Comparison of ENCODE assay signal across 15 cellular contexts in the genomic region with DNA sequence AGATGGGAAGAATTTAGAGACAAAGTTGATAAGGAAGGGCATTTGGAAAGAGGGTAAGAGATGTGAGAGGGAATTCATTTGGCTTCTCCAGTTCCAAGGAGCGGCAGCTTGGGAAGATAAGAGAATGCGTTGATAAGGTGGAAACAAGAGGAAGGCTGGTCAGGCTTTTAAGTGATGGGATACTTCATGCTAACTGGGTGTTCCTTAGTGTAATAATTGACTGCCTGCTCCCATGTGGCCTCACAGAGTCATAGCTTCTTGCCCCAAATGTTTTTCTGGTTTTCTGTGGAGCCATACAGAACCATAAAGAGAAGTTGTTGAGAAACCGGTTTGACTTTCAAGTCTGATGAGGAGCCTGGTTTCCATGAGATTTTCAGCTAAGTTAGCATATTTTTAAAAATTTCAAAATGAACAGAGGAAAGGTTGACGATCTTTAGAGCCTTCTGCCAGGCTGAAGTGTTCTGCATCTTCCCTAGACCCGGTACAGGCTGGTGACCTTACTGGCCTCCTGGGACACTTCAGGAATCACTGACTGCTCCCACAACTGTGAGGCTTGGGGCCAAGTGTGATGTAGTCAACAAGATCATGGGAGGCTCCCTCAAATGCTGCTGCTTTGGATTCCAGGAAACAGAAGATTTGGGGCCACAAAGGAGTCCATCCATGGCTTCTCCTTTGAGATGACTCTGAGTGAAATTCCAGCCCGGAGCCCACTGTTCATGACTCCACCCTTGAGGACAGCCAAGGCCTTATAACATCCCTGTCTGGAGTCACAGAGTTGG.
DNase-seq lines count a peak whose midpoint lies in the region; ATAC-seq and TF ChIP-seq lines count a peak whose summit lies in the region.
"Had no signal": no experiment of that assay in that cellular context is flagged by ENCODE, and none has a peak within 500 bp of the region (broad histone marks: within the 10 kb centered on the region; RNA-seq: fewer than 3 reads in every experiment).

No MANE protein-coding gene starts in this region.

- H3K9me3 Mint-ChIP-seq in activated CD4-positive, alpha-beta T cell treated with anti-CD3 and anti-CD28 coated beads, Interleukin-2, amount 10 ng/mL, durations not matched to agents 24 days and 14 days: peaks cover 4% of the 10 kb centered on the region

- no peak for TF ChIP-seq CTCF in lung (IDR thresholded peaks at IDR 0.05; ENCODE audit: control extremely low read depth, extremely low read depth)
- TF ChIP-seq CTCF in vagina (IDR thresholded peaks at IDR 0.05): no peak

- 72 to 83% methylated on average over 6 of the region's 6 CpGs for WGBS in lung, 2 donors

- peaks cover 30% of the 10 kb centered on the region for H3K36me3 Mint-ChIP-seq in activated CD4-positive, alpha-beta T cell treated with anti-CD3 and anti-CD28 coated beads, Interleukin-2, amount 10 ng/mL, durations not matched to agents 24 days and 14 days (ENCODE audit: low read depth)

- no peak for TF ChIP-seq POLR2A in vagina (IDR thresholded peaks at IDR 0.05)

- ATAC-seq in Right ventricle myocardium inferior (peak; percentile 94), lung (ENCODE audit: insufficient read depth, low FRiP score) (no peak), sciatic nerve (peak; percentile 92)

- H3K36me3 ChIP-seq in lung (ENCODE audit: control insufficient read depth in 2 of 2, insufficient read depth in 2 of 2, low read length in 2 of 2) (peaks cover 0 to 8% of the 10 kb centered on the region in 2 donors), vagina (no peaks in the 10 kb centered on the region)

- intact Hi-C loops in Right ventricle myocardium inferior (cut with DNase I): no loop called here
- intact Hi-C loops in cardiac septum (cut with DNase I): no loop called here
- intact Hi-C loops in sciatic nerve (cut with DNase I): no loop called here
- intact Hi-C loops in vagina (cut with DNase I): no loop called here
- intact Hi-C loops in activated CD4-positive, alpha-beta T cell treated with anti-CD3 and anti-CD28 coated beads, Interleukin-2, amount 10 ng/mL, durations not matched to agents 24 days and 14 days (cut with micrococcal nuclease): no loop called here

- H3K4me3 ChIP-seq in lung (no peak overlapping the region), vagina (no peak overlapping the region)

- H3K27me3 Mint-ChIP-seq in activated CD4-positive, alpha-beta T cell treated with anti-CD3 and anti-CD28 coated beads, Interleukin-2, amount 10 ng/mL, durations not matched to agents 24 days and 14 days: no peaks in the 10 kb centered on the region
- H3K27me3 Mint-ChIP-seq: IgD-negative memory B cell had no signal

- H3K4me1 ChIP-seq in lung (ENCODE audit: control insufficient read depth in 2 of 2, insufficient read depth in 2 of 2, low read length in 2 of 2) (peaks cover 0 to 25% of the 10 kb centered on the region in 2 donors), vagina (peaks cover 37% of the 10 kb centered on the region)

- no peak overlapping the region for H3K4me3 Mint-ChIP-seq in activated CD4-positive, alpha-beta T cell treated with anti-CD3 and anti-CD28 coated beads, Interleukin-2, amount 10 ng/mL, durations not matched to agents 24 days and 14 days
- H3K4me3 Mint-ChIP-seq: IgD-negative memory B cell had no signal

- H3K9me3 ChIP-seq in lung (ENCODE audit: control insufficient read depth in 2 of 2, insufficient read depth in 1 of 2, low read length in 1 of 2) (no peaks in the 10 kb centered on the region), vagina (no peaks in the 10 kb centered on the region)

- H3K27me3 ChIP-seq in lung (ENCODE audit: control insufficient read depth, insufficient read depth): no peaks in the 10 kb centered on the region
- H3K27me3 ChIP-seq in vagina: no peaks in the 10 kb centered on the region

- H3K27ac ChIP-seq in lung (ENCODE audit: low read depth in 1 of 2, low read length in 1 of 2) (peak overlapping the region; percentile 29 to 36), vagina (peak overlapping the region; percentile 74)

- DNase-seq in Right ventricle myocardium inferior (ENCODE audit: missing footprints) (peak; percentile 80), cardiac septum (ENCODE audit: low spot score) (no peak), lung (ENCODE audit: low spot score) (no peak), sciatic nerve (ENCODE audit: low spot score) (peak; percentile 84), vagina (ENCODE audit: extremely low spot score in 2 of 2) (no peak), H4 (ENCODE audit: low spot score) (no peak), globus pallidus (ENCODE audit: low spot score) (no peak)
- DNase-seq in activated CD4-positive, alpha-beta T cell treated with anti-CD3 and anti-CD28 coated beads, Interleukin-2, amount 10 ng/mL, durations not matched to agents 24 days and 14 days: no peak
- DNase-seq: activated naive CD4-positive, alpha-beta T cell; head of caudate nucleus; NCI-H1105 treated with DMSO at 0.1 percent for 48 hours; NCI-H226; occipital lobe; stimulated activated CD4-positive, alpha-beta T cell treated with anti-CD3 and anti-CD28 coated beads, Interleukin-1b, Interleukin-23, amount 100 ng/mL, for 48 hours had no signal

- no peak overlapping the region for H3K27ac Mint-ChIP-seq in activated CD4-positive, alpha-beta T cell treated with anti-CD3 and anti-CD28 coated beads, Interleukin-2, amount 10 ng/mL, durations not matched to agents 24 days and 14 days

- H3K4me1 Mint-ChIP-seq in activated CD4-positive, alpha-beta T cell treated with anti-CD3 and anti-CD28 coated beads, Interleukin-2, amount 10 ng/mL, durations not matched to agents 24 days and 14 days: no peaks in the 10 kb centered on the region
- H3K4me1 Mint-ChIP-seq: IgD-negative memory B cell had no signal

Comparison
In these comparisons a context has a peak if more than half of its experiments do, and no peak if none do; other contexts are left out.
1. DNase-seq: peak in Right ventricle myocardium inferior (single experiment) and sciatic nerve (single experiment); none in cardiac septum (single experiment), lung (single experiment), vagina (0 of 2), H4 (single experiment), activated CD4-positive, alpha-beta T cell treated with anti-CD3 and anti-CD28 coated beads, Interleukin-2, amount 10 ng/mL, durations not matched to agents 24 days and 14 days (single experiment) and globus pallidus (single experiment).